ENCODE assay signal across 13 cellular contexts in genomic region chr6:16698163-16698533, GRCh38.
DNase-seq lines count a peak whose midpoint lies in the region; ATAC-seq and TF ChIP-seq lines count a peak whose summit lies in the region.
"Had no signal": no experiment of that assay in that cellular context is flagged by ENCODE, and none has a peak within 500 bp of the region (broad histone marks: within the 10 kb centered on the region; RNA-seq: fewer than 3 reads in every experiment).

No MANE protein-coding gene starts in this region.

- no peaks in the 10 kb centered on the region for H3K27me3 Mint-ChIP-seq in CD8-positive, alpha-beta T cell (ENCODE audit: low read depth)
- H3K27me3 Mint-ChIP-seq in activated naive CD8-positive, alpha-beta T cell treated with anti-CD3 and anti-CD28 coated beads, Interleukin-2, amount 10 ng/mL, durations not matched to agents 7 days and 5 days = no peaks in the 10 kb centered on the region
- no peaks in the 10 kb centered on the region for H3K27me3 Mint-ChIP-seq in natural killer cell (ENCODE audit: low read depth in 2 of 2)

- peaks cover 9% of the 10 kb centered on the region for H3K36me3 Mint-ChIP-seq in CD8-positive, alpha-beta T cell
- H3K36me3 Mint-ChIP-seq in activated naive CD8-positive, alpha-beta T cell treated with anti-CD3 and anti-CD28 coated beads, Interleukin-2, amount 10 ng/mL, durations not matched to agents 7 days and 5 days = peaks cover 13% of the 10 kb centered on the region
- no peaks in the 10 kb centered on the region for H3K36me3 Mint-ChIP-seq in natural killer cell

- peaks cover 69% of the 10 kb centered on the region for H3K4me1 Mint-ChIP-seq in CD8-positive, alpha-beta T cell (ENCODE audit: low read depth)
- peaks cover 49% of the 10 kb centered on the region for H3K4me1 Mint-ChIP-seq in activated naive CD8-positive, alpha-beta T cell treated with anti-CD3 and anti-CD28 coated beads, Interleukin-2, amount 10 ng/mL, durations not matched to agents 7 days and 5 days
- peaks cover 58 to 67% of the 10 kb centered on the region in 2 donors for H3K4me1 Mint-ChIP-seq in natural killer cell

- no peaks in the 10 kb centered on the region for H3K36me3 ChIP-seq in CD8-positive, alpha-beta T cell (ENCODE audit: insufficient read depth, low read length)
- no peaks in the 10 kb centered on the region for H3K36me3 ChIP-seq in HAP-1 (replicated peaks)
- H3K36me3 ChIP-seq: WERI-Rb-1 had no signal

- no peak overlapping the region for H3K27ac ChIP-seq in CD8-positive, alpha-beta T cell (ENCODE audit: low read depth, low read length)
- H3K27ac ChIP-seq in substantia nigra (ENCODE audit: low read depth, low read length, poor library complexity, severe bottlenecking) = no peak overlapping the region
- H3K27ac ChIP-seq: testis, WERI-Rb-1 had no signal

- no peaks in the 10 kb centered on the region for H3K9me3 Mint-ChIP-seq in CD8-positive, alpha-beta T cell
- H3K9me3 Mint-ChIP-seq in activated naive CD8-positive, alpha-beta T cell treated with anti-CD3 and anti-CD28 coated beads, Interleukin-2, amount 10 ng/mL, durations not matched to agents 7 days and 5 days = no peaks in the 10 kb centered on the region
- H3K9me3 Mint-ChIP-seq in natural killer cell = no peaks in the 10 kb centered on the region

- CTCF ChIA-PET in CD8-positive, alpha-beta T cell (lab: Charles Lee) = interaction anchor here (1.1 to 2.2 kb wide), 3 partner anchors 10 to 90 kb away, joined by 3 to 7 read pairs (median 4); no protein-coding TSS in a partner anchor

- H3K9me3 ChIP-seq in CD8-positive, alpha-beta T cell (ENCODE audit: low read length) = no peaks in the 10 kb centered on the region
- no peaks in the 10 kb centered on the region for H3K9me3 ChIP-seq in HAP-1
- H3K9me3 ChIP-seq: testis had no signal

- H3K27me3 ChIP-seq in CD8-positive, alpha-beta T cell (ENCODE audit: insufficient read depth, low read length) = no peaks in the 10 kb centered on the region
- no peaks in the 10 kb centered on the region for H3K27me3 ChIP-seq in HAP-1 (ENCODE audit: low read depth)
- H3K27me3 ChIP-seq: testis had no signal

- no peak for TF ChIP-seq CTCF in CD8-positive, alpha-beta T cell (IDR thresholded peaks at IDR 0.05)
- TF ChIP-seq CTCF in natural killer cell (IDR thresholded peaks at IDR 0.05) = no peak

- H3K4me1 ChIP-seq in CD8-positive, alpha-beta T cell (ENCODE audit: insufficient read depth, low read length) = peaks cover 16% of the 10 kb centered on the region
- H3K4me1 ChIP-seq in HAP-1 = peaks cover 20% of the 10 kb centered on the region

- POLR2A ChIA-PET in CD8-positive, alpha-beta T cell (lab: Charles Lee) = interaction anchor here (0.5 to 1.5 kb wide), 5 partner anchors 9 to 64 kb away, joined by 3 to 4 read pairs (median 3); no protein-coding TSS in a partner anchor
- POLR2A ChIA-PET in activated naive CD8-positive, alpha-beta T cell treated with anti-CD3 and anti-CD28 coated beads, Interleukin-2, amount 10 ng/mL, durations not matched to agents 7 days and 5 days (lab: Charles Lee) = interaction anchor here (1.4 kb wide), 1 partner anchor 63 kb away, joined by 8 read pairs; the partner anchor contains the start of gene ATXN1

- no peak overlapping the region for H3K4me3 ChIP-seq in CD8-positive, alpha-beta T cell (ENCODE audit: low read depth, low read length)
- H3K4me3 ChIP-seq in HAP-1 = no peak overlapping the region
- H3K4me3 ChIP-seq: testis had no signal

- no peak for ATAC-seq in CD8-positive, alpha-beta T cell
- ATAC-seq in activated naive CD8-positive, alpha-beta T cell treated with anti-CD3 and anti-CD28 coated beads, Interleukin-2, amount 10 ng/mL, durations not matched to agents 7 days and 5 days (ENCODE audit: low read depth) = no peak
- ATAC-seq in natural killer cell (no peak), GM19328 (IDR thresholded peaks at IDR 0.05; ENCODE audit: unreplicated experiment) (no peak)

- no peak for DNase-seq in CD8-positive, alpha-beta T cell
- DNase-seq in HAP-1 (ENCODE audit: low spot score in 2 of 2) = peak; percentile 36 to 77
- no peak for DNase-seq in activated naive CD8-positive, alpha-beta T cell treated with anti-CD3 and anti-CD28 coated beads, Interleukin-2, amount 10 ng/mL, durations not matched to agents 7 days and 5 days
- DNase-seq in natural killer cell = no peak
- DNase-seq in substantia nigra (lab: John Stamatoyannopoulos, UW) = no peak
- DNase-seq in glomerular visceral epithelial cell (ENCODE audit: extremely low spot score) = no peak
- DNase-seq in NCI-H510A (lab: John Stamatoyannopoulos, UW) = no peak
- DNase-seq: DMS 273 treated with DMSO at 0.1 percent for 48 hours; naive B cell; stimulated activated CD4-positive, alpha-beta T cell treated with anti-CD3 and anti-CD28 coated beads, Interleukin-2, amount 100 ng/mL, for 48 hours; testis; WERI-Rb-1 had no signal

- H3K27ac Mint-ChIP-seq in CD8-positive, alpha-beta T cell = peak overlapping the region; percentile 92
- peak overlapping the region; percentile 58 for H3K27ac Mint-ChIP-seq in activated naive CD8-positive, alpha-beta T cell treated with anti-CD3 and anti-CD28 coated beads, Interleukin-2, amount 10 ng/mL, durations not matched to agents 7 days and 5 days
- peak overlapping the region; percentile 85 to 92 for H3K27ac Mint-ChIP-seq in natural killer cell
- H3K27ac Mint-ChIP-seq: naive B cell had no signal

- in situ Hi-C loops in HAP-1 (cut with MboI; ENCODE audit: low sequenced_read_pairs) = no loop called here

- H3K4me3 Mint-ChIP-seq in CD8-positive, alpha-beta T cell = peak overlapping the region; percentile 48
- H3K4me3 Mint-ChIP-seq in activated naive CD8-positive, alpha-beta T cell treated with anti-CD3 and anti-CD28 coated beads, Interleukin-2, amount 10 ng/mL, durations not matched to agents 7 days and 5 days = peak overlapping the region; percentile 3
- peak overlapping the region; percentile 87 for H3K4me3 Mint-ChIP-seq in natural killer cell
- H3K4me3 Mint-ChIP-seq: naive B cell had no signal

- intact Hi-C loops in CD8-positive, alpha-beta T cell (cut with DNase I, micrococcal nuclease) = loop anchor here in 1 of 2 experiments (5.0 kb wide), 2 partner anchors 46 to 59 kb away; no protein-coding TSS in a partner anchor
- intact Hi-C loops in natural killer cell (cut with micrococcal nuclease) = loop anchor here (2.0 to 5.0 kb wide), 3 partner anchors 13 to 46 kb away; no protein-coding TSS in a partner anchor

Comparison
In these comparisons a context has a peak if more than half of its experiments do, and no peak if none do; other contexts are left out.
1. DNase-seq: peak in HAP-1 (2 of 2); none in CD8-positive, alpha-beta T cell (0 of 7), activated naive CD8-positive, alpha-beta T cell treated with anti-CD3 and anti-CD28 coated beads, Interleukin-2, amount 10 ng/mL, durations not matched to agents 7 days and 5 days (single experiment), natural killer cell (single experiment), substantia nigra (0 of 49), glomerular visceral epithelial cell (single experiment) and NCI-H510A (single experiment).
2. H3K4me3 Mint-ChIP-seq: peak in every context shown above with its lines; median percentile 87 in natural killer cell; 48 in CD8-positive, alpha-beta T cell; 3 in activated naive CD8-positive, alpha-beta T cell treated with anti-CD3 and anti-CD28 coated beads, Interleukin-2, amount 10 ng/mL, durations not matched to agents 7 days and 5 days.
3. Peak in every context shown above with its lines, with median percentiles within 50 percentile points of each other: H3K27ac Mint-ChIP-seq.